ENCODE assay signal across 30 cellular contexts in genomic region chr7:12470930-12471329, GRCh38.
"Had no signal": no experiment of that assay in that cellular context is flagged by ENCODE, and none has a peak within 500 bp of the region (broad histone marks: within the 10 kb centered on the region; RNA-seq: fewer than 3 reads in every experiment).

No MANE protein-coding gene starts in this region.

- H3K36me3 Mint-ChIP-seq: activated naive CD8-positive, alpha-beta T cell had no signal

- H3K27me3 Mint-ChIP-seq: activated CD4-positive, alpha-beta memory T cell treated with anti-CD3 and anti-CD28 coated beads, Interleukin-2, amount 10 ng/mL, durations not matched to agents 7 days and 5 days; activated CD4-positive, alpha-beta T cell treated with anti-CD3 and anti-CD28 coated beads for 36 hours; central memory CD8-positive, alpha-beta T cell; dendritic cell treated with granulocyte-macrophage colony-stimulating factor and Interleukin-4, amounts not matched to agents 40 ng/mL and 50 ng/mL, for 4 days; T-helper 17 cell had no signal

- ATAC-seq: activated CD4-positive, alpha-beta T cell treated with anti-CD3 and anti-CD28 coated beads for 36 hours; activated T-cell treated with anti-CD3 and anti-CD28 coated beads, Interleukin-2, amount 50 U/mL, for 72 hours; esophagus mucosa; T-helper 17 cell had no signal

- H3K27me3 ChIP-seq: brain microvascular endothelial cell, dorsolateral prefrontal cortex had no signal

- DNase-seq: activated CD4-positive, alpha-beta memory T cell treated with anti-CD3 and anti-CD28 coated beads, Interleukin-2, amount 10 ng/mL, durations not matched to agents 7 days and 5 days; activated CD4-positive, alpha-beta T cell treated with anti-CD3 and anti-CD28 coated beads for 36 hours; activated CD4-positive, alpha-beta T cell treated with anti-CD3 and anti-CD28 coated beads, Interleukin-2, amount 10 ng/mL, durations not matched to agents 7 days and 5 days; activated CD4-positive, alpha-beta T cell treated with anti-CD3 and anti-CD28 coated beads, Interleukin-2, amount 50 U/mL, for 4 hours; activated CD4-positive, CD25-positive, alpha-beta regulatory T cell; activated CD4-positive, CD25-positive, alpha-beta regulatory T cell treated with anti-CD3 and anti-CD28 coated beads, Interleukin-2, amount 50 U/mL, for 72 hours; activated CD8-positive, alpha-beta memory T cell treated with anti-CD3 and anti-CD28 coated beads, Interleukin-2, amount 50 U/mL, for 48 hours; activated gamma-delta T cell treated with Interleukin-2 at 50 U/mL for 16 hours; activated naive CD4-positive, alpha-beta T cell treated with anti-CD3 and anti-CD28 coated beads, Interleukin-2, amount 50 U/mL, for 16 hours; activated naive CD4-positive, alpha-beta T cell treated with Interleukin-2 at 50 U/mL for 16 hours; activated T-cell treated with anti-CD3 and anti-CD28 coated beads for 4 hours; activated T-cell treated with anti-CD3 and anti-CD28 coated beads, Interleukin-2, amount 50 U/mL, for 24 hours; activated T-cell treated with anti-CD3 and anti-CD28 coated beads, Interleukin-2, amount 50 U/mL, for 72 hours; amniotic stem cell; anterior cingulate cortex; brain microvascular endothelial cell; dorsolateral prefrontal cortex; effector memory CD4-positive, alpha-beta T cell; endodermal cell; foreskin fibroblast; T-helper 1 cell; T-helper 17 cell; T1000; WERI-Rb-1 had no signal

- H3K9me3 Mint-ChIP-seq: activated CD4-positive, alpha-beta memory T cell treated with anti-CD3 and anti-CD28 coated beads, Interleukin-2, amount 10 ng/mL, durations not matched to agents 7 days and 5 days; activated CD4-positive, alpha-beta T cell treated with anti-CD3 and anti-CD28 coated beads, Interleukin-2, amount 10 ng/mL, durations not matched to agents 7 days and 5 days; activated T-cell treated with anti-CD3 and anti-CD28 coated beads, Interleukin-2, amount 50 U/mL, for 24 hours; activated T-cell treated with anti-CD3 and anti-CD28 coated beads, Interleukin-2, amount 50 U/mL, for 72 hours; central memory CD8-positive, alpha-beta T cell; dendritic cell treated with granulocyte-macrophage colony-stimulating factor and Interleukin-4, amounts not matched to agents 40 ng/mL and 50 ng/mL, for 4 days; endodermal cell; T-helper 2 cell treated with Interferon-gamma antibody and Interleukin-4, amounts not matched to agents 5 μg/mL and 100 μg/mL, for 36 hours had no signal

- H3K4me3 Mint-ChIP-seq: activated CD4-positive, alpha-beta memory T cell treated with anti-CD3 and anti-CD28 coated beads, Interleukin-2, amount 10 ng/mL, durations not matched to agents 7 days and 5 days; activated CD4-positive, alpha-beta T cell treated with anti-CD3 and anti-CD28 coated beads for 36 hours; activated CD4-positive, alpha-beta T cell treated with anti-CD3 and anti-CD28 coated beads, Interleukin-2, amount 10 ng/mL, durations not matched to agents 7 days and 5 days; activated naive CD8-positive, alpha-beta T cell; activated T-cell treated with anti-CD3 and anti-CD28 coated beads, Interleukin-2, amount 50 U/mL, for 24 hours; activated T-cell treated with anti-CD3 and anti-CD28 coated beads, Interleukin-2, amount 50 U/mL, for 72 hours; central memory CD8-positive, alpha-beta T cell; dendritic cell treated with granulocyte-macrophage colony-stimulating factor and Interleukin-4, amounts not matched to agents 40 ng/mL and 50 ng/mL, for 4 days; endodermal cell; T-helper 17 cell; T-helper 2 cell treated with Interferon-gamma antibody and Interleukin-4, amounts not matched to agents 5 μg/mL and 100 μg/mL, for 36 hours had no signal

- H3K4me3 ChIP-seq: coronary artery, dorsolateral prefrontal cortex had no signal

- H3K4me1 Mint-ChIP-seq: activated CD4-positive, alpha-beta memory T cell treated with anti-CD3 and anti-CD28 coated beads, Interleukin-2, amount 10 ng/mL, durations not matched to agents 7 days and 5 days; activated CD4-positive, alpha-beta T cell treated with anti-CD3 and anti-CD28 coated beads for 36 hours; activated CD4-positive, alpha-beta T cell treated with anti-CD3 and anti-CD28 coated beads, Interleukin-2, amount 10 ng/mL, durations not matched to agents 7 days and 5 days; central memory CD8-positive, alpha-beta T cell; endodermal cell had no signal

- H3K27ac ChIP-seq: brain microvascular endothelial cell, coronary artery, dorsolateral prefrontal cortex, WERI-Rb-1 had no signal

- H3K36me3 ChIP-seq: brain microvascular endothelial cell, WERI-Rb-1 had no signal

- H3K27ac Mint-ChIP-seq: activated CD4-positive, alpha-beta memory T cell treated with anti-CD3 and anti-CD28 coated beads, Interleukin-2, amount 10 ng/mL, durations not matched to agents 7 days and 5 days; activated CD4-positive, alpha-beta T cell treated with anti-CD3 and anti-CD28 coated beads for 36 hours; activated CD4-positive, alpha-beta T cell treated with anti-CD3 and anti-CD28 coated beads, Interleukin-2, amount 10 ng/mL, durations not matched to agents 7 days and 5 days; activated naive CD8-positive, alpha-beta T cell; activated T-cell treated with anti-CD3 and anti-CD28 coated beads, Interleukin-2, amount 50 U/mL, for 24 hours; activated T-cell treated with anti-CD3 and anti-CD28 coated beads, Interleukin-2, amount 50 U/mL, for 72 hours; dendritic cell treated with granulocyte-macrophage colony-stimulating factor and Interleukin-4, amounts not matched to agents 40 ng/mL and 50 ng/mL, for 4 days; endodermal cell; T-helper 17 cell; T-helper 2 cell treated with Interferon-gamma antibody and Interleukin-4, amounts not matched to agents 5 μg/mL and 100 μg/mL, for 36 hours had no signal
